ENCODE assay signal across 14 cellular contexts in the genomic region with DNA sequence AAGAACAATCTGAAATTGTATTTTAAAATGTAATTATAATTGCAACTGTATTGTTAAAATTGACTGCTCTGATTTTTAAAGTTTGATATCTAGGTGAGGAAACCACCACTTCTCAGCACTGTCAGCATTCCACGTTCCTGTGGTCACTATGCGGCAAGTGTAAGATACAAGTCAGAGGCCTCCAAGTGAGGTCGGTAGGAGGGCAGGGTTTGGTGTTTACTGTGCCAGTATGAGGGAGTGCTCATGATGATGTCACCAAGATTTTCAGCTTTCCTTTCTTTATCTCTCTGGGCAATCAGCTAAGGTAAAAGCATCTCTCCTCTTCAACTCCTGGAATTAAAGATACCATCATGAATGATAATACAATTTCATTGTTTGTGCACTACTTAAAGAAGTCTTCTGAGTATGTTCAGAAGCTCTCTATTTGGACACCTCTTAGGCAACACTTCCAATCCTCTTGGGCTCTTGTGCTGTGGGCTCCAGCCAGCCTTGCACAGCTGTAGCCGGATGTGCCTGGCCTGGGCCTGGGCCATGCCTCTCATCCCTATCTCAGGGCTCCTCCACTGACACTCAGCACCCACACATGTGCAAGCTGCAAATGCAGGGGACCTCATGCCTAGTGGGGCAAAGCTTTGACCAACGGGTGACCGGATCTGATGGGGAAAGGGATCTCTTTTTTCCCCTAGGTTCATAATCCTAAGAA. TPM values are rescaled to one million over a fixed set of nuclear protein-coding genes. Genes with fewer than 3 reads are reported as not detected.
DNase-seq lines count a peak whose midpoint lies in the region; ATAC-seq and TF ChIP-seq lines count a peak whose summit lies in the region.
"Had no signal": no experiment of that assay in that cellular context is flagged by ENCODE, and none has a peak within 500 bp of the region (broad histone marks: within the 10 kb centered on the region; RNA-seq: fewer than 3 reads in every experiment).

No MANE protein-coding gene starts in this region.

- H3K9me3 ChIP-seq in PC-9 (ENCODE audit: insufficient read depth, low read depth), result no peaks in the 10 kb centered on the region
- H3K9me3 ChIP-seq in naive thymus-derived CD4-positive, alpha-beta T cell (ENCODE audit: control insufficient read depth in 2 of 3, low read length in 3 of 3), result no peaks in the 10 kb centered on the region
- H3K9me3 ChIP-seq: A549 had no signal

- no peak for DNase-seq in activated CD4-positive, CD25-positive, alpha-beta regulatory T cell (lab: John Stamatoyannopoulos, UW)
- DNase-seq in PC-9 (peak; percentile 35 to 63), nephron progenitor cell (no peak)
- DNase-seq in naive thymus-derived CD4-positive, alpha-beta T cell, result no peak
- DNase-seq: DMS53, NCI-H510A had no signal

- no peaks in the 10 kb centered on the region for H4K20me1 ChIP-seq in PC-9 (ENCODE audit: insufficient read depth)

- peaks cover 11% of the 10 kb centered on the region for H3K4me1 ChIP-seq in PC-9 (replicated peaks; ENCODE audit: insufficient read depth)
- peaks cover 15 to 80% of the 10 kb centered on the region in 2 donors for H3K4me1 ChIP-seq in naive thymus-derived CD4-positive, alpha-beta T cell (ENCODE audit: control insufficient read depth in 2 of 2, insufficient read depth in 2 of 2, low read length in 2 of 2)
- H3K4me1 ChIP-seq: A549 had no signal

- peak overlapping the region; percentile 85 for H3K27ac Mint-ChIP-seq in activated T-helper 17 cell treated with anti-CD3 and anti-CD28 coated beads, Interleukin-2, amount 50 U/mL, for 72 hours
- H3K27ac Mint-ChIP-seq in naive thymus-derived CD4-positive, alpha-beta T cell, result peak overlapping the region in 3 of 9 donors; percentile 19 to 88 (median 55)
- no peak overlapping the region for H3K27ac Mint-ChIP-seq in nephron progenitor cell
- H3K27ac Mint-ChIP-seq: stimulated activated memory B cell treated with anti-CD40 and anti-IgM and Interleukin-4, amounts not matched to agents 10 μg/mL and 1 μg/mL and 100 μg/mL, for 72 hours had no signal

- intact Hi-C loops in PC-9 (cut with micrococcal nuclease; ENCODE audit: unreplicated experiment), result no loop called here
- intact Hi-C loops in naive thymus-derived CD4-positive, alpha-beta T cell (cut with micrococcal nuclease), result loop anchor here in 1 of 2 donors (1.0 to 5.0 kb wide), 3 partner anchors 8 to 188 kb away; no protein-coding TSS in a partner anchor

- POLR2A ChIA-PET in PC-9 (lab: Charles Lee; ENCODE audit: unreplicated experiment), result no interaction called here
- POLR2A ChIA-PET in naive thymus-derived CD4-positive, alpha-beta T cell (lab: Charles Lee), result interaction anchor here (1.0 kb wide), 1 partner anchor 85 kb away, joined by 3 read pairs; a partner anchor contains a TSS

- H3K9me2 ChIP-seq in PC-9 (ENCODE audit: insufficient read depth), result no peaks in the 10 kb centered on the region

- no peak overlapping the region for H3K4me2 ChIP-seq in PC-9
- H3K4me2 ChIP-seq: A549 had no signal

- no TSS peak for BruUV-seq in PC-9 (replicated peaks; lab: Mats Ljungman, UMichigan)

- H2AFZ ChIP-seq in PC-9, result no peak overlapping the region

- H3K79me2 ChIP-seq in PC-9 (ENCODE audit: low read depth), result no peaks in the 10 kb centered on the region

- peak; percentile 46 to 51 for ATAC-seq in activated CD4-positive, CD25-positive, alpha-beta regulatory T cell treated with anti-CD3 and anti-CD28 coated beads, Interleukin-2, amount 50 U/mL, for 24 hours
- peak; percentile 80 for ATAC-seq in activated T-helper 17 cell treated with anti-CD3 and anti-CD28 coated beads, Interleukin-2, amount 50 U/mL, for 72 hours (replicated peaks)
- ATAC-seq in naive thymus-derived CD4-positive, alpha-beta T cell, result peak; percentile 88
- no peak for ATAC-seq in GM18520 (IDR thresholded peaks at IDR 0.05; ENCODE audit: unreplicated experiment)
- no peak for ATAC-seq in GM19351 (IDR thresholded peaks at IDR 0.05; ENCODE audit: unreplicated experiment)
- ATAC-seq: A549; stimulated activated memory B cell treated with anti-CD40 and anti-IgM and Interleukin-4, amounts not matched to agents 10 μg/mL and 1 μg/mL and 100 μg/mL, for 72 hours had no signal

- no peaks in the 10 kb centered on the region for H3K27me3 ChIP-seq in PC-9 (ENCODE audit: insufficient read depth, low read depth)
- H3K27me3 ChIP-seq in naive thymus-derived CD4-positive, alpha-beta T cell (ENCODE audit: control insufficient read depth in 2 of 2, insufficient read depth in 2 of 2, low read length in 2 of 2), result no peaks in the 10 kb centered on the region

- no peaks in the 10 kb centered on the region for H3K36me3 ChIP-seq in PC-9 (ENCODE audit: low read depth)
- H3K36me3 ChIP-seq in naive thymus-derived CD4-positive, alpha-beta T cell (ENCODE audit: control insufficient read depth in 2 of 3, insufficient read depth in 3 of 3, low read length in 3 of 3), result no peaks in the 10 kb centered on the region

- H3K27ac ChIP-seq in PC-9, result no peak overlapping the region
- no peak overlapping the region for H3K27ac ChIP-seq in naive thymus-derived CD4-positive, alpha-beta T cell (ENCODE audit: low read depth, low read length)
- H3K27ac ChIP-seq: A549, SK-N-MC had no signal

- H3K27me3 Mint-ChIP-seq in activated T-helper 17 cell treated with anti-CD3 and anti-CD28 coated beads, Interleukin-2, amount 50 U/mL, for 72 hours, result no peaks in the 10 kb centered on the region
- no peaks in the 10 kb centered on the region for H3K27me3 Mint-ChIP-seq in naive thymus-derived CD4-positive, alpha-beta T cell
- H3K27me3 Mint-ChIP-seq in nephron progenitor cell (ENCODE audit: low read depth, poor library complexity), result peaks cover 23% of the 10 kb centered on the region
- H3K27me3 Mint-ChIP-seq: stimulated activated memory B cell treated with anti-CD40 and anti-IgM and Interleukin-4, amounts not matched to agents 10 μg/mL and 1 μg/mL and 100 μg/mL, for 72 hours had no signal

- H3K4me1 Mint-ChIP-seq in activated T-helper 17 cell treated with anti-CD3 and anti-CD28 coated beads, Interleukin-2, amount 50 U/mL, for 72 hours, result peaks cover 51% of the 10 kb centered on the region
- H3K4me1 Mint-ChIP-seq in naive thymus-derived CD4-positive, alpha-beta T cell, result peaks cover 26 to 80% (median 31%) of the 10 kb centered on the region in 7 donors
- no peaks in the 10 kb centered on the region for H3K4me1 Mint-ChIP-seq in nephron progenitor cell

- no peaks in the 10 kb centered on the region for H3F3A ChIP-seq in PC-9 (ENCODE audit: insufficient read depth, low read depth)

- CTCF ChIA-PET in PC-9 (lab: Charles Lee), result interaction anchor here (1.0 kb wide), 1 partner anchor 8 kb away, joined by 4 read pairs; no protein-coding TSS in a partner anchor
- CTCF ChIA-PET in naive thymus-derived CD4-positive, alpha-beta T cell (lab: Charles Lee), result interaction anchor here (0.5 to 1.3 kb wide), 2 partner anchors 8 to 937 kb away, joined by 3 to 5 read pairs; no protein-coding TSS in a partner anchor

- peak overlapping the region; percentile 44 for H3K4me3 Mint-ChIP-seq in activated T-helper 17 cell treated with anti-CD3 and anti-CD28 coated beads, Interleukin-2, amount 50 U/mL, for 72 hours
- peak overlapping the region in 1 of 10 donors; percentile 65 for H3K4me3 Mint-ChIP-seq in naive thymus-derived CD4-positive, alpha-beta T cell
- no peak overlapping the region for H3K4me3 Mint-ChIP-seq in nephron progenitor cell
- H3K4me3 Mint-ChIP-seq: stimulated activated memory B cell treated with anti-CD40 and anti-IgM and Interleukin-4, amounts not matched to agents 10 μg/mL and 1 μg/mL and 100 μg/mL, for 72 hours had no signal

- no peak for TF ChIP-seq CTCF in PC-9 (conservative IDR thresholded peaks at IDR 0.05)
- no peak for TF ChIP-seq CTCF in nephron progenitor cell (IDR thresholded peaks at IDR 0.05)

- H3K9me3 Mint-ChIP-seq in activated T-helper 17 cell treated with anti-CD3 and anti-CD28 coated beads, Interleukin-2, amount 50 U/mL, for 72 hours, result no peaks in the 10 kb centered on the region
- peaks cover 0 to under 1% (median 0%) of the 10 kb centered on the region in 11 donors for H3K9me3 Mint-ChIP-seq in naive thymus-derived CD4-positive, alpha-beta T cell
- H3K9me3 Mint-ChIP-seq in nephron progenitor cell, result peaks cover 2% of the 10 kb centered on the region
- H3K9me3 Mint-ChIP-seq: stimulated activated memory B cell treated with anti-CD40 and anti-IgM and Interleukin-4, amounts not matched to agents 10 μg/mL and 1 μg/mL and 100 μg/mL, for 72 hours had no signal

- no peaks in the 10 kb centered on the region for H3K36me3 Mint-ChIP-seq in activated T-helper 17 cell treated with anti-CD3 and anti-CD28 coated beads, Interleukin-2, amount 50 U/mL, for 72 hours (ENCODE audit: low read depth)
- peaks cover 0 to 18% (median 0%) of the 10 kb centered on the region in 5 donors for H3K36me3 Mint-ChIP-seq in naive thymus-derived CD4-positive, alpha-beta T cell
- no peaks in the 10 kb centered on the region for H3K36me3 Mint-ChIP-seq in nephron progenitor cell (ENCODE audit: low read depth)
- H3K36me3 Mint-ChIP-seq: stimulated activated memory B cell treated with anti-CD40 and anti-IgM and Interleukin-4, amounts not matched to agents 10 μg/mL and 1 μg/mL and 100 μg/mL, for 72 hours had no signal

- H3K4me3 ChIP-seq in PC-9, result no peak overlapping the region
- peak overlapping the region; percentile 11 for H3K4me3 ChIP-seq in naive thymus-derived CD4-positive, alpha-beta T cell (ENCODE audit: low read length)
- H3K4me3 ChIP-seq: A549, SK-N-MC had no signal

RNA-seq across cellular contexts. Expression of a gene that starts 42.9 kb away (rescaled TPM):
- total RNA-seq in PC-9 (2021), result 1.7 and 3.1 TPM in 2 replicates
- not detected for total RNA-seq in activated T-helper 17 cell treated with anti-CD3 and anti-CD28 coated beads, Interleukin-2, amount 50 U/mL, for 72 hours
- total RNA-seq in naive thymus-derived CD4-positive, alpha-beta T cell, result 1 to 10 TPM in 2 of 5 experiments, under 1 TPM in 1, not detected in 2; 0.17 to 7.4 (median 2.4) TPM
- not detected for polyA plus RNA-seq in naive thymus-derived CD4-positive, alpha-beta T cell
- polyA plus RNA-seq: A549, neural cell had no signal

Comparison
In these comparisons a context has a peak if more than half of its experiments do, and no peak if none do; other contexts are left out.
1. ATAC-seq: peak in activated CD4-positive, CD25-positive, alpha-beta regulatory T cell treated with anti-CD3 and anti-CD28 coated beads, Interleukin-2, amount 50 U/mL, for 24 hours (2 of 2), activated T-helper 17 cell treated with anti-CD3 and anti-CD28 coated beads, Interleukin-2, amount 50 U/mL, for 72 hours (single experiment) and naive thymus-derived CD4-positive, alpha-beta T cell (single experiment); none in GM18520 (single experiment) and GM19351 (single experiment).
2. DNase-seq: peak in PC-9 (2 of 2); none in activated CD4-positive, CD25-positive, alpha-beta regulatory T cell (0 of 4), naive thymus-derived CD4-positive, alpha-beta T cell (0 of 9) and nephron progenitor cell (single experiment).